In genomic region chr3:156187146-156187769, GRCh38 we compare ENCODE assay signal across 1 cellular context.
TF ChIP-seq lines count a peak whose summit lies in the region.

No MANE protein-coding gene starts in this region.

TF ChIP-seq in SK-N-SH, 30 proteins besides CTCF, POLR2A, EP300 and RAD21 (continued from another document):
- TF ChIP-seq TEAD4 (IDR thresholded peaks at IDR 0.05; ENCODE audit: borderline replicate concordance, insufficient read depth), result peak; percentile 89
